In the genomic region with DNA sequence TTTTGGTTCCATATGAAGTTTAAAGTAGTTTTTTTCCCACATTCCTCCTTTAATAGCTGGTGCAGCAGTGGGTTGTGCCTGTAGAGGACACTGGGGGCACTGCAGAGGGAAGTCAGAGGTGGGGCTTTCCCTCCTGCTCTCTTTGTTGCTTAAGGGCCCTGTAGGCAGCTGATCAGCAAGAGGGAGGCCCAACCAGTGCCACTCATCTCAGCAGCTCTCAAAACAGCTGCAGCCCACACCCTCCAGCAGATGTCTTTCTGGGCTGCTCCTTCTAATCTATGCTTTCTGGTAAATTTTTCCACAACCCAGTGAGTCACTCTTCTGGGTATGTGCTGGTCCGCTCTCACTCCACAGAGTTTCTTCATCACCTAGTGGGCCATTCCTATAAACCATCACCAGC, we compare ENCODE assay signal across 10 cellular contexts.
DNase-seq lines count a peak whose midpoint lies in the region; TF ChIP-seq lines count a peak whose summit lies in the region.
"Had no signal": no experiment of that assay in that cellular context is flagged by ENCODE, and none has a peak within 500 bp of the region (broad histone marks: within the 10 kb centered on the region; RNA-seq: fewer than 3 reads in every experiment).

No MANE protein-coding gene starts in this region.

- peaks cover 4% of the 10 kb centered on the region for H3K4me1 Mint-ChIP-seq in endodermal cell
- peaks cover 7% of the 10 kb centered on the region for H3K4me1 Mint-ChIP-seq in neural progenitor cell

- H3K9ac ChIP-seq in endodermal cell (ENCODE audit: extremely low read depth, low read length, poor library complexity, severe bottlenecking) (no peak overlapping the region), neural progenitor cell (no peak overlapping the region)

- no peak overlapping the region for H3K27ac Mint-ChIP-seq in endodermal cell
- peak overlapping the region; percentile 76 for H3K27ac Mint-ChIP-seq in neural progenitor cell
- H3K27ac Mint-ChIP-seq: activated T-cell treated with anti-CD3 and anti-CD28 coated beads, Interleukin-2, amount 50 U/mL, for 72 hours had no signal

- H3K27me3 Mint-ChIP-seq in endodermal cell (ENCODE audit: insufficient read depth) (no peaks in the 10 kb centered on the region), neural progenitor cell (ENCODE audit: insufficient read depth, low read depth) (peaks cover 7% of the 10 kb centered on the region)

- H3K4me1 ChIP-seq in endodermal cell (ENCODE audit: control insufficient read depth, insufficient read depth, low read length) (no peaks in the 10 kb centered on the region), neural progenitor cell (peaks cover 12% of the 10 kb centered on the region)

- 54% methylated on average over 1 of the region's 1 CpG; no CpG with 5 or more reads in 1 of the 2 experiments for WGBS in endodermal cell (ENCODE audit: insufficient coverage in 1 of 2, insufficient read length in 1 of 2), 2 experiments

- H3K79me2 ChIP-seq in neural progenitor cell (ENCODE audit: low read depth) = peaks cover 6% of the 10 kb centered on the region

- H3K27me3 ChIP-seq in endodermal cell (ENCODE audit: control insufficient read depth, insufficient read depth, low read length, poor library complexity, severe bottlenecking) (no peaks in the 10 kb centered on the region), neural progenitor cell (no peaks in the 10 kb centered on the region)

- H2AFZ ChIP-seq in neural progenitor cell (replicated peaks) = no peak overlapping the region

- no peaks in the 10 kb centered on the region for H4K20me1 ChIP-seq in neural progenitor cell (ENCODE audit: low read depth)

- H3F3A ChIP-seq in neural progenitor cell (ENCODE audit: low read depth) = no peaks in the 10 kb centered on the region

- H3K36me3 ChIP-seq in endodermal cell (ENCODE audit: control insufficient read depth, insufficient read depth, low read length) = no peaks in the 10 kb centered on the region
- H3K36me3 ChIP-seq in neural progenitor cell = no peaks in the 10 kb centered on the region

- H3K27ac ChIP-seq in endodermal cell (ENCODE audit: low read depth, low read length) = no peak overlapping the region
- no peak overlapping the region for H3K27ac ChIP-seq in neural progenitor cell

- H3K9me3 Mint-ChIP-seq in endodermal cell (peaks cover 19% of the 10 kb centered on the region), neural progenitor cell (peaks cover 20% of the 10 kb centered on the region)

- H3K9me3 ChIP-seq in endodermal cell (ENCODE audit: control insufficient read depth, low read length) (peaks cover 5% of the 10 kb centered on the region), neural progenitor cell (ENCODE audit: low read depth) (no peaks in the 10 kb centered on the region)

- H3K4me3 ChIP-seq in endodermal cell (ENCODE audit: low read length) (no peak overlapping the region), neural progenitor cell (no peak overlapping the region)

- DNase-seq in ELR (ENCODE audit: low read depth) (peak; percentile 90), NCI-H226 (peak; percentile 95), endodermal cell (peak; percentile 73), neural progenitor cell (ENCODE audit: low spot score) (no peak), cerebellum (ENCODE audit: low spot score) (no peak), NCI-H510A treated with DMSO at 0.1 percent for 48 hours (lab: John Stamatoyannopoulos, UW) (no peak), NCI-H1105 treated with DMSO at 0.1 percent for 48 hours (lab: John Stamatoyannopoulos, UW) (no peak), mesenteric fat pad (ENCODE audit: low spot score) (no peak)
- DNase-seq: activated T-cell treated with anti-CD3 and anti-CD28 coated beads, Interleukin-2, amount 50 U/mL, for 72 hours; SHP77 had no signal

- no peak overlapping the region for H3K4me2 ChIP-seq in neural progenitor cell

- H3K36me3 Mint-ChIP-seq in endodermal cell (ENCODE audit: low read depth) (peaks cover 19% of the 10 kb centered on the region), neural progenitor cell (peaks cover 8% of the 10 kb centered on the region)

- peak; percentile 59 for TF ChIP-seq CTCF in endodermal cell (conservative IDR thresholded peaks at IDR 0.05)
- no peak for TF ChIP-seq CTCF in neural progenitor cell (IDR thresholded peaks at IDR 0.05)

- no peak overlapping the region for H3K4me3 Mint-ChIP-seq in endodermal cell
- H3K4me3 Mint-ChIP-seq in neural progenitor cell = no peak overlapping the region
- H3K4me3 Mint-ChIP-seq: activated T-cell treated with anti-CD3 and anti-CD28 coated beads, Interleukin-2, amount 50 U/mL, for 72 hours had no signal

Comparison
In these comparisons a context has a peak if more than half of its experiments do, and no peak if none do; other contexts are left out.
1. DNase-seq: peak in ELR (single experiment), NCI-H226 (single experiment) and endodermal cell (single experiment); none in neural progenitor cell (single experiment), cerebellum (single experiment), NCI-H510A treated with DMSO at 0.1 percent for 48 hours (single experiment), NCI-H1105 treated with DMSO at 0.1 percent for 48 hours (single experiment) and mesenteric fat pad (single experiment).